Comparison of ENCODE assay signal across 10 cellular contexts in the genomic region with DNA sequence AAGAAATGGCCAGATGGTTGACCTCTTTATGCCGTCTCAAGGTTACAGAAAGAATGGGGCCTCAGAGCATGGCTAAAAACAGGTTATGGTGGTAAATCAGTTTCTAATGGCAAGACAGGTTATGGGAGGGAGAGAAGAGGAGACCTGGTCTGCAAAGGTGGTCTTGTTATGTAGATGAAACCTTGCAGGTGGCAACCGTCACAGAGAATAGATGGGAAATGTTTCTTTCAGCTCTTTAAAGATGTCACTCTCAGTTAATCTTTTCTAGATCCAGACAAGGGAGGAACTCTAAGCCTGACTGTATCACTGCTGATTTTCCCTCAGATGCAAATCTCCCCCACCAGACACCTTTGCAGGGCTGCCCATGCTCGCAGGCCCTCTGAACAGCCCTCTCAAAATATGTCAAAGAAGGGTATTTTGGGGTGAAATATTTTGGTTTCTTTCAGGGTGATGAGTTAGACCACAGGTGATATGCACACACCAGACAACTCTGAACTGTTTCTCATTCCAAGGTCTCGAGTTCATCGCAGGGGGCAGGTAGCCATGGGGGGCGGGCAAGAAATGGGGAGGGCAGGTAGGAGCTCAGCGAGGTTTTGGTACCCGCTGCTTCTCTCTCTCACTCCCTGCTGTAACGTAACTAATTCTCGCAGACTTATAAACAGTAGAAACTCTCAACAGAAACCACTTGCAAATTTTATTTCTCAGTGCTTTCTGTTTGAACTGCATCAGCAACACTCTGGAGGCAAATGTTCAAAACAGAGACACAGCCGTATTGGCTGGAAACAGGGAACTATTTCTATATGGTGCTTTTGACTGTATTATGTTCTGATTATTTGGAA. TPM values are rescaled to one million over a fixed set of nuclear protein-coding genes. Genes with fewer than 3 reads are reported as not detected.
DNase-seq lines count a peak whose midpoint lies in the region; ATAC-seq lines count a peak whose summit lies in the region.
"Had no signal": no experiment of that assay in that cellular context is flagged by ENCODE, and none has a peak within 500 bp of the region (broad histone marks: within the 10 kb centered on the region; RNA-seq: fewer than 3 reads in every experiment).

No MANE protein-coding gene starts in this region.

- DNase-seq in germinal center (ENCODE audit: low spot score), result peak; percentile 45
- DNase-seq in activated effector memory CD4-positive, alpha-beta T cell treated with Interleukin-2 at 50 U/mL for 16 hours, result no peak
- DNase-seq in T-cell, result no peak
- no peak for DNase-seq in activated gamma-delta T cell treated with Interleukin-2 at 50 U/mL for 16 hours
- DNase-seq in activated naive CD4-positive, alpha-beta T cell treated with anti-CD3 and anti-CD28 coated beads, Interleukin-2, amount 10 ng/mL, durations not matched to agents 7 days and 5 days, result no peak
- DNase-seq: DMS79 treated with DMSO at 0.1 percent for 48 hours, mammary epithelial cell had no signal

- ATAC-seq in GM18867 (IDR thresholded peaks at IDR 0.05; ENCODE audit: unreplicated experiment) (peak; percentile 86), GM21528 (IDR thresholded peaks at IDR 0.05; ENCODE audit: low FRiP score, unreplicated experiment) (peak; percentile 91), HG03139 (IDR thresholded peaks at IDR 0.05; ENCODE audit: unreplicated experiment) (peak; percentile 73), T-cell (replicated peaks in 1 of 4) (no peak)

- no peaks in the 10 kb centered on the region for H3K27me3 Mint-ChIP-seq in T-cell
- no peaks in the 10 kb centered on the region for H3K27me3 Mint-ChIP-seq in activated naive CD4-positive, alpha-beta T cell treated with anti-CD3 and anti-CD28 coated beads, Interleukin-2, amount 10 ng/mL, durations not matched to agents 7 days and 5 days

- H3K4me3 Mint-ChIP-seq in T-cell, result no peak overlapping the region
- no peak overlapping the region for H3K4me3 Mint-ChIP-seq in activated naive CD4-positive, alpha-beta T cell treated with anti-CD3 and anti-CD28 coated beads, Interleukin-2, amount 10 ng/mL, durations not matched to agents 7 days and 5 days

- POLR2A ChIA-PET in T-cell (lab: Charles Lee), result no interaction called here

- peaks cover 0 to 11% (median 8%) of the 10 kb centered on the region in 3 donors for H3K9me3 Mint-ChIP-seq in T-cell
- H3K9me3 Mint-ChIP-seq in activated naive CD4-positive, alpha-beta T cell treated with anti-CD3 and anti-CD28 coated beads, Interleukin-2, amount 10 ng/mL, durations not matched to agents 7 days and 5 days, result peaks cover 18% of the 10 kb centered on the region

- H3K4me1 Mint-ChIP-seq in T-cell, result no peaks in the 10 kb centered on the region
- H3K4me1 Mint-ChIP-seq in activated naive CD4-positive, alpha-beta T cell treated with anti-CD3 and anti-CD28 coated beads, Interleukin-2, amount 10 ng/mL, durations not matched to agents 7 days and 5 days, result no peaks in the 10 kb centered on the region

- peaks cover 6% of the 10 kb centered on the region for H3K36me3 Mint-ChIP-seq in T-cell
- H3K36me3 Mint-ChIP-seq in activated naive CD4-positive, alpha-beta T cell treated with anti-CD3 and anti-CD28 coated beads, Interleukin-2, amount 10 ng/mL, durations not matched to agents 7 days and 5 days, result peaks cover 4% of the 10 kb centered on the region

- H3K27ac Mint-ChIP-seq in T-cell, result no peak overlapping the region
- H3K27ac Mint-ChIP-seq in activated naive CD4-positive, alpha-beta T cell treated with anti-CD3 and anti-CD28 coated beads, Interleukin-2, amount 10 ng/mL, durations not matched to agents 7 days and 5 days, result no peak overlapping the region

- CTCF ChIA-PET in T-cell (lab: Charles Lee), result no interaction called here
- CTCF ChIA-PET in activated naive CD4-positive, alpha-beta T cell treated with anti-CD3 and anti-CD28 coated beads, Interleukin-2, amount 10 ng/mL, durations not matched to agents 7 days and 5 days (lab: Charles Lee), result no interaction called here

RNA-seq across cellular contexts. Expression of gene CASP3, which starts 32.4 kb away (rescaled TPM):
- total RNA-seq in T-cell, result 10 to 100 TPM; 10.7 to 23.5 (median 19.9) TPM

RNA-seq across cellular contexts. Expression of gene PRIMPOL, which starts 32.7 kb away (rescaled TPM):
- 10 to 100 TPM; 11.6 to 14.8 (median 12.4) TPM for total RNA-seq in T-cell

Comparison
In these comparisons a context has a peak if more than half of its experiments do, and no peak if none do; other contexts are left out.
1. ATAC-seq: peak in GM18867 (single experiment), GM21528 (single experiment) and HG03139 (single experiment); none in T-cell (0 of 4).